ENCODE assay signal across 17 cellular contexts in the genomic region with DNA sequence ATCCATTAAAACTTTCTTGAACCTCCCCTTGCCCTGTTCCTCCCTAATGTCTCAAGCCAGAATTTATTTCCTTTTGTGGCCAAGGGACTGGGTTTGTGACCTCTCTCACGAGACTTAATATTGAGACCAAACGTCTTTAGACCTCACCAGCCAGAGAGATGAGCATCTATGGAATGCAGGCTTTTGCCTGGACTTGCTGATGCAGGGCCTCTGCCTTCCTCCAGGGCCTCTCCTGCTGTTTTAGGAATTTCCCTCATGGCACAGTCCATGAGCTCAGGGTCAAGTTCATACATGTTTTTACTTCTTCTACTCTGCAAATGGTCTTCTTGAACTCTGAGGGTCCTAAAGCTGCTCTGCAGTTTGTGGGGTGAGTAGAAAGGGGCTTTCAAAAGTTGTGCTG. TPM values are rescaled to one million over a fixed set of nuclear protein-coding genes. Genes with fewer than 3 reads are reported as not detected.
DNase-seq lines count a peak whose midpoint lies in the region; ATAC-seq, FAIRE-seq and TF ChIP-seq lines count a peak whose summit lies in the region.
"Had no signal": no experiment of that assay in that cellular context is flagged by ENCODE, and none has a peak within 500 bp of the region (broad histone marks: within the 10 kb centered on the region; RNA-seq: fewer than 3 reads in every experiment).

No MANE protein-coding gene starts in this region.

- TF ChIP-seq CTCF in A549 (IDR thresholded peaks at IDR 0.05) (no peak), breast epithelium (IDR thresholded peaks at IDR 0.05) (no peak), keratinocyte (optimal IDR thresholded peaks at IDR 0.05 in 1 of 3, IDR thresholded peaks at IDR 0.05 in 1 of 3, conservative IDR thresholded peaks at IDR 0.05 in 1 of 3; ENCODE audit: extremely low read depth in 1 of 3, insufficient read depth in 2 of 3, low read length in 3 of 3) (peak in 1 of 3 experiments; percentile 23)

- no peak for TF ChIP-seq RAD21 in A549 (conservative IDR thresholded peaks at IDR 0.05 in 1 of 2, IDR thresholded peaks at IDR 0.05 in 1 of 2)

- ATAC-seq in A549, result peak; percentile 50 to 72; a peak in 4 of 6 replicates
- ATAC-seq: left cardiac atrium; stimulated activated naive CD8-positive, alpha-beta T cell treated with anti-CD3 and anti-CD28 coated beads, Interleukin-15, amount 100 ng/mL, for 72 hours had no signal

- H3K4me2 ChIP-seq in A549 (no peak overlapping the region), keratinocyte (ENCODE audit: control insufficient read depth, extremely low read depth, insufficient read depth, low read depth, low read length) (peak overlapping the region; percentile 84)

- CTCF ChIA-PET in A549 (lab: Yijun Ruan, JAX), result interaction anchor here (0.5 to 1.6 kb wide), 2 partner anchors 18 to 65 kb away, joined by 3 to 4 read pairs; no protein-coding TSS in a partner anchor

- POLR2A ChIA-PET in A549 (lab: Yijun Ruan, JAX), result no interaction called here

- H3K4me3 ChIP-seq in A549 (no peak overlapping the region), HUES6 (ENCODE audit: low read depth, low read length) (peak overlapping the region; percentile 6; the same call in 1 of the 2 replicates), breast epithelium (no peak overlapping the region), keratinocyte (ENCODE audit: control insufficient read depth in 2 of 3, extremely low read depth in 1 of 3, insufficient read depth in 2 of 3, low read depth in 1 of 3, low read length in 3 of 3) (peak overlapping the region in 2 of 3 experiments; percentile 14 to 33)
- H3K4me3 ChIP-seq: adrenal gland had no signal

- TF ChIP-seq POLR2A in A549 (IDR thresholded peaks at IDR 0.05; ENCODE audit: low read length) (no peak), breast epithelium (IDR thresholded peaks at IDR 0.05) (no peak)

- TF ChIP-seq EP300 in A549 (IDR thresholded peaks at IDR 0.05), result no peak

- H4K20me1 ChIP-seq in keratinocyte (ENCODE audit: control insufficient read depth, extremely low read depth, insufficient read depth, low read length), result no peaks in the 10 kb centered on the region

- no peak overlapping the region for H2AFZ ChIP-seq in keratinocyte (ENCODE audit: control insufficient read depth, low read length)

- H3K4me1 ChIP-seq in A549, result peaks cover 26% of the 10 kb centered on the region
- H3K4me1 ChIP-seq in HUES6 (ENCODE audit: control insufficient read depth, insufficient read depth, low read length), result peaks cover 50% of the 10 kb centered on the region
- no peaks in the 10 kb centered on the region for H3K4me1 ChIP-seq in breast epithelium
- peaks cover 50% of the 10 kb centered on the region for H3K4me1 ChIP-seq in keratinocyte (ENCODE audit: control insufficient read depth, extremely low read depth, insufficient read depth, low read length)
- H3K4me1 ChIP-seq: adrenal gland had no signal

- H3K79me2 ChIP-seq in keratinocyte (ENCODE audit: control insufficient read depth, insufficient read depth, low read length), result no peaks in the 10 kb centered on the region

- 30% methylated on average over 2 of the region's 2 CpGs for WGBS in A549 (ENCODE audit: missing lambda C conversion rate)

- peak overlapping the region in 1 of 2 experiments; percentile 27; a peak in 1 of 6 replicates for H3K27ac ChIP-seq in A549
- peak overlapping the region; percentile 31; the same call in 1 of the 2 replicates for H3K27ac ChIP-seq in HUES6 (ENCODE audit: low read depth, low read length)
- peak overlapping the region; percentile 67 to 73 for H3K27ac ChIP-seq in breast epithelium
- H3K27ac ChIP-seq in keratinocyte (ENCODE audit: control insufficient read depth, insufficient read depth, low read length), result peak overlapping the region; percentile 99
- H3K27ac ChIP-seq: adrenal gland had no signal

- H3K27me3 ChIP-seq in HUES6 (ENCODE audit: control insufficient read depth, insufficient read depth, low read length) (no peaks in the 10 kb centered on the region), breast epithelium (no peaks in the 10 kb centered on the region), keratinocyte (ENCODE audit: control insufficient read depth, extremely low read depth, insufficient read depth, low read length) (no peaks in the 10 kb centered on the region)
- H3K27me3 ChIP-seq: adrenal gland had no signal

- no peak for FAIRE-seq in A549 (lab: Jason Lieb, UNC)
- FAIRE-seq in keratinocyte (lab: Jason Lieb, UNC), result peak; percentile 75

- intact Hi-C loops in breast epithelium (cut with DNase I; ENCODE audit: low total_unique reads), result no loop called here

- H3K9ac ChIP-seq in HUES6 (ENCODE audit: low read length) (peak overlapping the region; percentile 29), keratinocyte (ENCODE audit: control insufficient read depth, extremely low read depth, insufficient read depth, low read length) (peak overlapping the region; percentile 55)

- dilution Hi-C loops in keratinocyte (cut with MboI; ENCODE audit: extremely low pct_ligation_motif_present, low sequenced_read_pairs), result no loop called here

- DNase-seq in A549 (ENCODE audit: low read depth in 1 of 2, low spot score in 1 of 2), result no peak
- peak in 1 of 2 donors; percentile 67 for DNase-seq in breast epithelium (ENCODE audit: low spot score in 2 of 2)
- DNase-seq in keratinocyte (ENCODE audit: low read depth, low spot score), result no peak
- DNase-seq in NCI-H2196 treated with DMSO at 0.1 percent for 48 hours (lab: John Stamatoyannopoulos, UW; ENCODE audit: unreplicated experiment), result no peak
- DNase-seq in activated gamma-delta T cell treated with Interleukin-2 at 50 U/mL for 16 hours, result no peak
- DNase-seq in activated CD4-positive, alpha-beta T cell treated with anti-CD3 and anti-CD28 coated beads for 4 hours, result no peak
- no peak for DNase-seq in NCI-H1092 (lab: John Stamatoyannopoulos, UW)
- DNase-seq: adrenal gland; GDM1; left cardiac atrium; NCI-H2029 treated with DMSO at 0.1 percent for 48 hours; nucleus accumbens; stimulated activated CD4-positive, alpha-beta T cell treated with anti-CD3 and anti-CD28 coated beads, Interleukin-4, amount 100 ng/mL, for 1 hour; stimulated activated naive CD8-positive, alpha-beta T cell treated with anti-CD3 and anti-CD28 coated beads, Interleukin-15, amount 100 ng/mL, for 72 hours; T-helper 2 cell had no signal

- no peaks in the 10 kb centered on the region for H3K9me1 ChIP-seq in keratinocyte (ENCODE audit: control insufficient read depth, extremely low read depth, insufficient read depth, low read length)

- H3K36me3 ChIP-seq in HUES6 (ENCODE audit: control insufficient read depth, insufficient read depth, low read length), result no peaks in the 10 kb centered on the region
- H3K36me3 ChIP-seq in breast epithelium, result no peaks in the 10 kb centered on the region
- no peaks in the 10 kb centered on the region for H3K36me3 ChIP-seq in keratinocyte (ENCODE audit: control insufficient read depth in 2 of 2, extremely low read depth in 1 of 2, insufficient read depth in 2 of 2, low read length in 2 of 2)
- H3K36me3 ChIP-seq: adrenal gland had no signal

- H3K9me3 ChIP-seq in A549 (no peaks in the 10 kb centered on the region), HUES6 (ENCODE audit: control insufficient read depth, insufficient read depth, low read depth, low read length) (0 out of 2 replicates have a peak, but pooled peaks cover 2% of the 10 kb centered on the region), breast epithelium (no peaks in the 10 kb centered on the region), keratinocyte (ENCODE audit: control insufficient read depth, low read depth, low read length) (no peaks in the 10 kb centered on the region)
- H3K9me3 ChIP-seq: adrenal gland had no signal

RNA-seq across cellular contexts. Expression of a gene that starts 22.3 kb away (rescaled TPM):
- 0.70 and 0.98 TPM in 2 replicates for polyA plus RNA-seq in A549 (2011; rRNA removed)
- polyA plus RNA-seq in A549 (2012; cell fraction: cytosol; rRNA removed), result 0.38 and 0.41 TPM in 2 replicates
- 0.58 and 0.95 TPM in 2 replicates for polyA plus RNA-seq in A549 (2012; cell fraction: nucleus; rRNA removed)
- polyA plus RNA-seq in A549 (2017; fragmentation: RNase III; extraction: RNeasy Plus Mini Kit Qiagen cat#74134 plus additional on column Dnase treatment), result 0.14 to 0.54 TPM (median 0.38 TPM) in 3 replicates
- polyA minus RNA-seq in A549 (2011; rRNA and poly(A)+ RNA removed), result 0.88 and 1.8 TPM in 2 replicates
- 1 to 10 TPM in 1 of 3 donors, not detected in 2; 8.0 TPM for total RNA-seq in breast epithelium
- 221 to 291 TPM (median 232 TPM) in 3 replicates for polyA plus RNA-seq in keratinocyte
- polyA plus RNA-seq in keratinocyte (2011; ENCODE audit: low read depth), result 13.0 TPM
- 233 and 264 TPM in 2 replicates for polyA plus RNA-seq in keratinocyte (2011; cell fraction: cytosol; rRNA removed)
- polyA plus RNA-seq in keratinocyte (2011; cell fraction: nucleus; rRNA removed), result 352 and 413 TPM in 2 replicates
- polyA plus RNA-seq in keratinocyte (2012; ENCODE audit: low replicate concordance), result 20.2 and 162 TPM in 2 replicates
- polyA minus RNA-seq in keratinocyte, result 304 to 333 TPM (median 331 TPM) in 3 replicates
- 193 TPM for polyA minus RNA-seq in keratinocyte (2011; cell fraction: cytosol; rRNA and poly(A)+ RNA removed)
- 183 and 312 TPM in 2 replicates for polyA minus RNA-seq in keratinocyte (2011; cell fraction: nucleus; rRNA and poly(A)+ RNA removed)
- total RNA-seq: epithelial cell of proximal tubule had no signal

RNA-seq across cellular contexts. Expression of a gene that starts 30.0 kb away (rescaled TPM):
- polyA plus RNA-seq in A549 (2011; rRNA removed) (0.25 and 0.95 TPM in 2 replicates), A549 (2017; fragmentation: RNase III; extraction: RNeasy Plus Mini Kit Qiagen cat#74134 plus additional on column Dnase treatment) (0.10 to 0.11 TPM in 2 of 3 replicates, not detected in the other), keratinocyte (146 to 269 TPM (median 240 TPM) in 3 replicates)
- polyA plus RNA-seq in A549 (2012; cell fraction: cytosol; rRNA removed), result 0.10 and 0.12 TPM in 2 replicates
- 0.06 and 0.22 TPM in 2 replicates for polyA plus RNA-seq in A549 (2012; cell fraction: nucleus; rRNA removed)
- 0.50 TPM in 1 of 2 replicates, not detected in the other for polyA minus RNA-seq in A549 (2011; rRNA and poly(A)+ RNA removed)
- total RNA-seq in breast epithelium, result under 1 TPM in 1 of 3 donors, not detected in 2; 0.44 TPM
- 121 TPM for polyA plus RNA-seq in keratinocyte (2011; ENCODE audit: low read depth)
- polyA plus RNA-seq in keratinocyte (2011; cell fraction: cytosol; rRNA removed), result 145 and 292 TPM in 2 replicates
- 339 and 358 TPM in 2 replicates for polyA plus RNA-seq in keratinocyte (2011; cell fraction: nucleus; rRNA removed)
- 118 and 151 TPM in 2 replicates for polyA plus RNA-seq in keratinocyte (2012; ENCODE audit: low replicate concordance)
- polyA minus RNA-seq in keratinocyte, result 35.3 to 143 TPM (median 103 TPM) in 3 replicates
- 90.0 TPM for polyA minus RNA-seq in keratinocyte (2011; cell fraction: cytosol; rRNA and poly(A)+ RNA removed)
- 106 and 198 TPM in 2 replicates for polyA minus RNA-seq in keratinocyte (2011; cell fraction: nucleus; rRNA and poly(A)+ RNA removed)
- total RNA-seq: left cardiac atrium had no signal

RNA-seq across cellular contexts. Expression of a gene that starts 49.9 kb away (rescaled TPM):
- polyA plus RNA-seq in A549 (2011; rRNA removed) (11.3 and 14.0 TPM in 2 replicates), A549 (2017; fragmentation: RNase III; extraction: RNeasy Plus Mini Kit Qiagen cat#74134 plus additional on column Dnase treatment) (14.0 to 17.1 TPM (median 15.9 TPM) in 3 replicates), keratinocyte (1.2 to 10.9 TPM (median 9.3 TPM) in 3 replicates)
- 4.3 and 4.4 TPM in 2 replicates for polyA plus RNA-seq in A549 (2012; cell fraction: cytosol; rRNA removed)
- 1.8 and 2.1 TPM in 2 replicates for polyA plus RNA-seq in A549 (2012; cell fraction: nucleus; rRNA removed)
- 3.9 and 7.9 TPM in 2 replicates for polyA minus RNA-seq in A549 (2011; rRNA and poly(A)+ RNA removed)
- under 1 TPM in 1 of 3 donors, not detected in 2; 0.96 TPM for total RNA-seq in breast epithelium
- polyA plus RNA-seq in keratinocyte (2011; ENCODE audit: low read depth), result 0.50 TPM
- 1.8 and 3.3 TPM in 2 replicates for polyA plus RNA-seq in keratinocyte (2011; cell fraction: cytosol; rRNA removed)
- polyA plus RNA-seq in keratinocyte (2011; cell fraction: nucleus; rRNA removed), result 1.5 and 2.0 TPM in 2 replicates
- 0.45 and 9.6 TPM in 2 replicates for polyA plus RNA-seq in keratinocyte (2012; ENCODE audit: low replicate concordance)
- 0.89 to 7.2 TPM (median 1.6 TPM) in 3 replicates for polyA minus RNA-seq in keratinocyte
- polyA minus RNA-seq in keratinocyte (2011; cell fraction: cytosol; rRNA and poly(A)+ RNA removed), result 1.2 TPM
- polyA minus RNA-seq in keratinocyte (2011; cell fraction: nucleus; rRNA and poly(A)+ RNA removed), result 0.84 and 2.2 TPM in 2 replicates

Comparison
In these comparisons a context has a peak if more than half of its experiments do, and no peak if none do; other contexts are left out.
1. H3K4me3 ChIP-seq: peak in HUES6 (single experiment) and keratinocyte (2 of 3); none in A549 (single experiment) and breast epithelium (0 of 3).
2. RNA of a gene that starts 22.3 kb away (polyA plus RNA-seq): 13.0 to 413 TPM in keratinocyte; 0.14 to 0.98 TPM in A549; every median in the first group is over 4 times any median in the second.
3. RNA of a gene that starts 30.0 kb away (polyA plus RNA-seq): 118 to 358 TPM in keratinocyte; 0.06 to 0.95 TPM in A549; every median in the first group is over 10 times any median in the second.